Comparison of ENCODE assay signal across 25 cellular contexts in genomic region chr3:168431436-168431835, GRCh38.
"Had no signal": no experiment of that assay in that cellular context is flagged by ENCODE, and none has a peak within 500 bp of the region (broad histone marks: within the 10 kb centered on the region; RNA-seq: fewer than 3 reads in every experiment).

No MANE protein-coding gene starts in this region.

- H3K27me3 Mint-ChIP-seq: memory B cell; naive B cell; natural killer cell treated with Interleukin-12 subunit alpha and Interleukin-12 subunit beta and Interleukin-15 and Interleukin-18, amount 100 ng/mL, for 72 hours; type B pancreatic cell had no signal

- H3K4me3 Mint-ChIP-seq: immature natural killer cell; memory B cell; naive B cell; natural killer cell treated with Interleukin-12 subunit alpha and Interleukin-12 subunit beta and Interleukin-15 and Interleukin-18, amount 100 ng/mL, for 72 hours; neural crest cell; stimulated activated effector memory CD8-positive, alpha-beta T cell treated with anti-CD3 and anti-CD28 coated beads, Interleukin-12 subunit alpha, Interleukin-12 subunit beta, amount 100 ng/mL, for 72 hours; type B pancreatic cell had no signal

- H3K36me3 Mint-ChIP-seq: immature natural killer cell; memory B cell; naive B cell; natural killer cell treated with Interleukin-12 subunit alpha and Interleukin-12 subunit beta and Interleukin-15 and Interleukin-18, amount 100 ng/mL, for 72 hours; stimulated activated effector memory CD8-positive, alpha-beta T cell treated with anti-CD3 and anti-CD28 coated beads, Interleukin-12 subunit alpha, Interleukin-12 subunit beta, amount 100 ng/mL, for 72 hours; type B pancreatic cell had no signal

- H3K27me3 ChIP-seq: neutrophil, pancreas, right lobe of liver, stomach, thyroid gland had no signal

- FAIRE-seq: frontal cortex, keratinocyte, pancreas had no signal

- H3K4me1 Mint-ChIP-seq: memory B cell; naive B cell; stimulated activated effector memory CD8-positive, alpha-beta T cell treated with anti-CD3 and anti-CD28 coated beads, Interleukin-12 subunit alpha, Interleukin-12 subunit beta, amount 100 ng/mL, for 72 hours had no signal

- DNase-seq: dorsolateral prefrontal cortex; effector CD4-positive, alpha-beta T cell; hypothalamus; immature natural killer cell; left ventricle myocardium superior; lower lobe of right lung; naive B cell; pancreas; retina; right lobe of liver; stimulated activated CD4-positive, alpha-beta T cell treated with anti-CD3 and anti-CD28 coated beads, Interleukin-12 subunit alpha, Interleukin-12 subunit beta, amount 100 ng/mL, for 4 hours; stimulated activated CD4-positive, alpha-beta T cell treated with anti-CD3 and anti-CD28 coated beads, Interleukin-1b, Interleukin-23, amount 100 ng/mL, for 48 hours; stimulated activated CD4-positive, alpha-beta T cell treated with anti-CD3 and anti-CD28 coated beads, Interleukin-4, amount 100 ng/mL, for 1 hour; stimulated activated naive CD4-positive, alpha-beta T cell treated with Interleukin-2 at 50 U/mL for 16 hours; stomach; thyroid gland had no signal

- H3K36me3 ChIP-seq: lower lobe of right lung, neutrophil, pancreas, right lobe of liver, stomach, thyroid gland had no signal

- H3K4me3 ChIP-seq: dorsolateral prefrontal cortex, lower lobe of right lung, pancreas, right lobe of liver, smooth muscle cell, stomach, thyroid gland had no signal

- H3K27ac ChIP-seq: dorsolateral prefrontal cortex, lower lobe of right lung, neutrophil, pancreas, right lobe of liver, stomach, thyroid gland had no signal

- H3K4me1 ChIP-seq: lower lobe of right lung, pancreas, right lobe of liver, stomach, thyroid gland had no signal

- H3K27ac Mint-ChIP-seq: immature natural killer cell; memory B cell; naive B cell; natural killer cell treated with Interleukin-12 subunit alpha and Interleukin-12 subunit beta and Interleukin-15 and Interleukin-18, amount 100 ng/mL, for 72 hours; stimulated activated effector memory CD8-positive, alpha-beta T cell treated with anti-CD3 and anti-CD28 coated beads, Interleukin-12 subunit alpha, Interleukin-12 subunit beta, amount 100 ng/mL, for 72 hours; type B pancreatic cell had no signal

- H3K9me3 ChIP-seq: lower lobe of right lung, neutrophil, pancreas, right lobe of liver, stomach, thyroid gland had no signal

- H3K4me2 ChIP-seq: smooth muscle cell had no signal

- H3K9me3 Mint-ChIP-seq: memory B cell, neural crest cell had no signal
